14 cellular contexts compared by ENCODE assay signal in the genomic region with DNA sequence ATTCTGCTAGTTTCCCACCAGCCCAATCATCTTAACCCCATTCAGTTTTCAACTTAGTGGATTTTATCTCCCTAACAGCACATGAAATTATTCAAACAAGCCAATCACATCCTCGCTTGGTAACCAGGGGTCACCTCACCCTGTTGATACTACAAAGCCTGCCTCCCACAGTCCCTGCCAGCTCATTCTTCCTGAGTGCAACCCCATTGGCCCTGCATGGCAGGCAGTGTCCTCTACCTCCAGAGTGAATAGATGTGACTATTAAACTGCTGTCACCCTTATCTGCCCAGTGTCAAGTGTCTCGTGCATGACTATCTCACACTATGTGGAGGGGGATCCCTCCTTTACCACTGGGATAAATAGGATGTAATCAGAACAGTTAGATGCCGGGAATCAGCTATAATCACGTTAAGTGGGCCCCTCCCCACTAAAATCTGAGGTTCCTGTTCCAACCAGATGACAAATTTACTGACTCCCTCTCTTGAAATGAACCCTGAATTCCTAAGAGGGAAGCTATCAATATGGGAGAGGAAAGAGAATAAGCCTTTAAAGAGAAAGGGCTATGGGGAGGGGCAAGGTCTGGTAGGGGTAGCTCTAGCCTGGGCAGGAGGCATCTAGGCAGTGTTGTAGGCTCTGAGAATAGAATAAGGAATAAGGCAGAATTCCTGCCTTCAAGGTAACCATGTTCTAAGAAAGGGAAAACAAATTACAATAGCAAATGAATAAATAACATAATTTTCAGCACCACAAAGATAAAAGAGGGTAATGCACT.
A peak's percentile ranks its signal among the peaks of the same experiment; 100 is the strongest.
DNase-seq lines count a peak whose midpoint lies in the region; ATAC-seq lines count a peak whose summit lies in the region.
"Had no signal": no experiment of that assay in that cellular context is flagged by ENCODE, and none has a peak within 500 bp of the region (broad histone marks: within the 10 kb centered on the region; RNA-seq: fewer than 3 reads in every experiment).

No MANE protein-coding gene starts in this region.

- H3K4me1 Mint-ChIP-seq in activated T-helper 2 cell treated with anti-CD3 and anti-CD28 coated beads, Interferon-gamma antibody, Interleukin-2, Interleukin-4, amounts not matched to agents 10 μg/mL and 5 μg/mL and 100 μg/mL, durations not matched to agents 14 hours and 24 hours and 36 hours (ENCODE audit: low read depth): no peaks in the 10 kb centered on the region

- no peaks in the 10 kb centered on the region for H3K27me3 Mint-ChIP-seq in activated T-helper 2 cell treated with anti-CD3 and anti-CD28 coated beads, Interferon-gamma antibody, Interleukin-2, Interleukin-4, amounts not matched to agents 10 μg/mL and 5 μg/mL and 100 μg/mL, durations not matched to agents 14 hours and 24 hours and 36 hours (ENCODE audit: low read depth)
- H3K27me3 Mint-ChIP-seq: IgD-negative memory B cell had no signal

- no peaks in the 10 kb centered on the region for H3K36me3 Mint-ChIP-seq in activated T-helper 2 cell treated with anti-CD3 and anti-CD28 coated beads, Interferon-gamma antibody, Interleukin-2, Interleukin-4, amounts not matched to agents 10 μg/mL and 5 μg/mL and 100 μg/mL, durations not matched to agents 14 hours and 24 hours and 36 hours (ENCODE audit: low read depth)
- H3K36me3 Mint-ChIP-seq: IgD-negative memory B cell had no signal

- no peak overlapping the region for H3K4me3 Mint-ChIP-seq in activated T-helper 2 cell treated with anti-CD3 and anti-CD28 coated beads, Interferon-gamma antibody, Interleukin-2, Interleukin-4, amounts not matched to agents 10 μg/mL and 5 μg/mL and 100 μg/mL, durations not matched to agents 14 hours and 24 hours and 36 hours (ENCODE audit: low read depth)

- no peak overlapping the region for H3K27ac Mint-ChIP-seq in activated T-helper 2 cell treated with anti-CD3 and anti-CD28 coated beads, Interferon-gamma antibody, Interleukin-2, Interleukin-4, amounts not matched to agents 10 μg/mL and 5 μg/mL and 100 μg/mL, durations not matched to agents 14 hours and 24 hours and 36 hours
- H3K27ac Mint-ChIP-seq: IgD-negative memory B cell had no signal

- intact Hi-C loops in Right ventricle myocardium superior (cut with DNase I): no loop called here
- intact Hi-C loops in activated T-helper 2 cell treated with anti-CD3 and anti-CD28 coated beads, Interferon-gamma antibody, Interleukin-2, Interleukin-4, amounts not matched to agents 10 μg/mL and 5 μg/mL and 100 μg/mL, durations not matched to agents 14 hours and 24 hours and 36 hours (cut with micrococcal nuclease): no loop called here

- H3K9me3 Mint-ChIP-seq in activated T-helper 2 cell treated with anti-CD3 and anti-CD28 coated beads, Interferon-gamma antibody, Interleukin-2, Interleukin-4, amounts not matched to agents 10 μg/mL and 5 μg/mL and 100 μg/mL, durations not matched to agents 14 hours and 24 hours and 36 hours: no peaks in the 10 kb centered on the region

- ATAC-seq in Right ventricle myocardium superior (ENCODE audit: poor library complexity) (peak; percentile 96), GM21367 (IDR thresholded peaks at IDR 0.05; ENCODE audit: unreplicated experiment) (no peak), GM18517 (IDR thresholded peaks at IDR 0.05; ENCODE audit: unreplicated experiment) (no peak)
- ATAC-seq: PC-3 had no signal

- DNase-seq in Daoy (ENCODE audit: low read depth) (peak; percentile 67), NCI-H226 (peak; percentile 30), Right ventricle myocardium superior (peak; percentile 60), kidney tubule cell (ENCODE audit: low spot score) (peak; percentile 34), HT-29 (ENCODE audit: low spot score) (no peak)
- no peak for DNase-seq in activated T-helper 2 cell treated with anti-CD3 and anti-CD28 coated beads, Interferon-gamma antibody, Interleukin-2, Interleukin-4, amounts not matched to agents 10 μg/mL and 5 μg/mL and 100 μg/mL, durations not matched to agents 14 hours and 24 hours and 36 hours (ENCODE audit: low spot score)
- DNase-seq: NCI-H1417 treated with DMSO at 0.1 percent for 48 hours, NCI-H1930, NCI-H446 treated with DMSO at 0.1 percent for 48 hours, NCI-H774, PC-3 had no signal

Comparison
In these comparisons a context has a peak if more than half of its experiments do, and no peak if none do; other contexts are left out.
1. DNase-seq: peak in Daoy (single experiment), NCI-H226 (single experiment), Right ventricle myocardium superior (single experiment) and kidney tubule cell (single experiment); none in HT-29 (single experiment) and activated T-helper 2 cell treated with anti-CD3 and anti-CD28 coated beads, Interferon-gamma antibody, Interleukin-2, Interleukin-4, amounts not matched to agents 10 μg/mL and 5 μg/mL and 100 μg/mL, durations not matched to agents 14 hours and 24 hours and 36 hours (single experiment).